In the genomic region with DNA sequence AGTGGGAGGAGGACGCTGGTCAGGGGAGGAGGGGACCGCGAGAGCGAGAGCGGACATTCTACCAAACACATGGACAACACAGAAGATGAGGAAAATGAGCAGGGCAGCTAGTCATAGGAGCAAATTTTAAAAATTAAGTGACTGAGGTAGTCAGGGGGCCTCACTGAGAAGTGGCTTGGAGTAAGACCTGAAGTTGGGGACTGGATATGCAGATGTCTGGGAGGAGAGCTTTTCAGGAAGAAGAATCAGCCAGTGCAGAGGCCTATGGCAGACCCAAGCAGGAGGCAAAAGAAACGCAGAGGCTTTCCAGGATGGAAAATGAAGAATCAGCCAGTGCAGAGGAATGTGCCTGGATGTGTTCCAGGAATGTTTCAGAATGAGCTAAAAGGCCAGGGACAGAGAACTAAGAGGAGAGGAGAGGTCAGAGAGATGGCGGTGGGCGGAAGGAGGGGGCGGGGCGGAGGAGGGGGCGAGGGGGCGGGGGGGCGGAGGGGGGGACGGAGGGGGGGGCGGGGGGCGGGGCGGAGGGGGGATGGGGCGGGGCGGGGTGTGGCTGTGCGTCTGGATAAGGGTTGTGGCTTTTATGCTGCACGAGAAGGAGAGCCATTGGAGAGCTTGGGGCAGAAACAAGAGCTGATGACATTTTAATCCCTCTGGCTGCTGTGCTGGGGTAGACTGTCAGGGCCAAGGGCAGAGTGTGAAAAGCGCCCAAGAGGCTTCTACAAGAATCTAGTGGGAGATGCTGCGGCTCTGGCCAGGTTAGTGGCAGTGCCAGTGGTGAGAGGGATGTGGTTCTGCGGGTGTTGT, we compare ENCODE assay signal across 9 cellular contexts.
DNase-seq lines count a peak whose midpoint lies in the region; ATAC-seq and TF ChIP-seq lines count a peak whose summit lies in the region.
"Had no signal": no experiment of that assay in that cellular context is flagged by ENCODE, and none has a peak within 500 bp of the region (broad histone marks: within the 10 kb centered on the region; RNA-seq: fewer than 3 reads in every experiment).

No MANE protein-coding gene starts in this region.

- peak overlapping the region; percentile 0 for H3K27ac ChIP-seq in AG04450 (ENCODE audit: low read depth, low read length)
- H3K27ac ChIP-seq: HL-60 had no signal

- in situ Hi-C loops in astrocyte of the spinal cord (cut with HindIII; ENCODE audit: low sequenced_read_pairs), result no loop called here

- CTCF ChIA-PET in AG04450 (lab: Charles Lee), result interaction anchor here (0.6 to 5.8 kb wide), 37 partner anchors 9 to 941 kb away, joined by 3 to 120 read pairs (median 4); no protein-coding TSS in a partner anchor

- POLR2A ChIA-PET in AG04450 (lab: Yijun Ruan, JAX), result no interaction called here

- H3K4me3 ChIP-seq in AG04450 (ENCODE audit: low read depth, low read length) (peak overlapping the region; percentile 44), astrocyte of the spinal cord (ENCODE audit: low read depth, low read length) (peak overlapping the region; percentile 1), iPS-11a (ENCODE audit: low read depth, low read length) (peak overlapping the region; percentile 51)

- DNase-seq in AG04450 (ENCODE audit: low read depth, low spot score) (peak; percentile 36), NCI-H69 (lab: John Stamatoyannopoulos, UW) (peak; percentile 78), astrocyte of the spinal cord (ENCODE audit: low read depth, low spot score) (peak; percentile 79), renal cortical epithelial cell (ENCODE audit: low read depth) (peak; percentile 85)

- ATAC-seq in GM18498 (IDR thresholded peaks at IDR 0.05; ENCODE audit: unreplicated experiment), result peak; percentile 16
- ATAC-seq in HG03095 (IDR thresholded peaks at IDR 0.05; ENCODE audit: unreplicated experiment), result no peak
- no peak for ATAC-seq in HG02623 (IDR thresholded peaks at IDR 0.05; ENCODE audit: unreplicated experiment)

- H3K9me3 ChIP-seq in AG04450 (ENCODE audit: control insufficient read depth, insufficient read depth, low read length), result no peaks in the 10 kb centered on the region

- H3K27me3 ChIP-seq in AG04450 (ENCODE audit: control insufficient read depth, insufficient read depth, low read length), result no peaks in the 10 kb centered on the region

- TF ChIP-seq CTCF in AG04450 (IDR thresholded peaks at IDR 0.05; ENCODE audit: low read depth, low read length) (no peak), astrocyte of the spinal cord (IDR thresholded peaks at IDR 0.05; ENCODE audit: low read depth, low read length) (no peak)

Comparison
In these comparisons a context has a peak if more than half of its experiments do, and no peak if none do; other contexts are left out.
1. H3K4me3 ChIP-seq: peak in every context shown above with its lines; median percentile 51 in iPS-11a; 44 in AG04450; 1 in astrocyte of the spinal cord.